ENCODE assay signal across 17 cellular contexts in genomic region chr6:150721411-150722266, GRCh38.
DNase-seq lines count a peak whose midpoint lies in the region; FAIRE-seq and TF ChIP-seq lines count a peak whose summit lies in the region.
"Had no signal": no experiment of that assay in that cellular context is flagged by ENCODE, and none has a peak within 500 bp of the region (broad histone marks: within the 10 kb centered on the region; RNA-seq: fewer than 3 reads in every experiment).

No MANE protein-coding gene starts in this region.

- FAIRE-seq in frontal cortex (lab: Jason Lieb, UNC) (peak; percentile 40), small intestine (lab: Jason Lieb, UNC) (peak; percentile 51)
- FAIRE-seq: HTR-8/SVneo had no signal

- no peak overlapping the region for H4K5ac ChIP-seq in H9 (ENCODE audit: insufficient read length, low read depth, low read length)

- no peak overlapping the region for H2BK5ac ChIP-seq in H9 (ENCODE audit: insufficient read length, low read length)

- POLR2A ChIA-PET in CD8-positive, alpha-beta memory T cell (lab: Charles Lee): no interaction called here

- H3K27me3 ChIP-seq in H9 (ENCODE audit: insufficient read depth, low read length) (no peaks in the 10 kb centered on the region), SU-DHL-6 (ENCODE audit: low read length) (no peaks in the 10 kb centered on the region), small intestine (ENCODE audit: control insufficient read depth in 2 of 2, insufficient read depth in 2 of 2, low read length in 2 of 2) (no peaks in the 10 kb centered on the region)
- no peaks in the 10 kb centered on the region for H3K27me3 ChIP-seq in CD8-positive, alpha-beta memory T cell (ENCODE audit: insufficient read depth, low read length, poor library complexity, severe bottlenecking)
- H3K27me3 ChIP-seq: brain microvascular endothelial cell, foreskin keratinocyte, testis had no signal

- WGBS in H9 (ENCODE audit: extremely low coverage, insufficient read length, low lambda C conversion rate): no CpG with 5 or more reads among the region's 11 CpGs
- WGBS in small intestine, 3 donors: 92 to 97% (median 92%) methylated on average over 11 of the region's 11 CpGs

- peak overlapping the region in 1 of 3 experiments; percentile 47; a peak in 2 of 7 replicates for H3K27ac Mint-ChIP-seq in H9
- no peak overlapping the region for H3K27ac Mint-ChIP-seq in CD8-positive, alpha-beta memory T cell

- H3K27ac ChIP-seq in H9 (ENCODE audit: insufficient read length, low read depth, low read length) (no peak overlapping the region), SU-DHL-6 (ENCODE audit: low read depth, low read length) (peak overlapping the region; percentile 69), small intestine (ENCODE audit: low read depth in 1 of 2, low read length in 1 of 2) (no peak overlapping the region)
- H3K27ac ChIP-seq in CD8-positive, alpha-beta memory T cell (ENCODE audit: low read depth, low read length): no peak overlapping the region
- H3K27ac ChIP-seq: brain microvascular endothelial cell, C4-2B had no signal

- no peak overlapping the region for H4K91ac ChIP-seq in H9 (ENCODE audit: insufficient read length, low read depth, low read length)

- H3K4me1 ChIP-seq in H9 (ENCODE audit: insufficient read depth, low read length): peaks cover 9% of the 10 kb centered on the region; the same call in 1 of the 2 replicates
- no peaks in the 10 kb centered on the region for H3K4me1 ChIP-seq in small intestine (ENCODE audit: control insufficient read depth in 2 of 2, insufficient read depth in 1 of 2, low read depth in 1 of 2, low read length in 1 of 2)
- H3K4me1 ChIP-seq in CD8-positive, alpha-beta memory T cell (ENCODE audit: insufficient read depth, low read length): no peaks in the 10 kb centered on the region

- no peak overlapping the region for H2BK15ac ChIP-seq in H9 (ENCODE audit: low read depth, low read length)

- no peaks in the 10 kb centered on the region for H4K20me1 ChIP-seq in H9 (ENCODE audit: control insufficient read depth, insufficient read depth, insufficient read length)
- H4K20me1 ChIP-seq in SU-DHL-6 (ENCODE audit: low read depth, low read length): no peaks in the 10 kb centered on the region

- no peak overlapping the region for H3T11ph ChIP-seq in H9 (ENCODE audit: low read length)

- H3K4ac ChIP-seq in H9 (ENCODE audit: low read depth, low read length): no peak overlapping the region

- peak overlapping the region; percentile 39; the same call in 1 of the 2 replicates for H3K14ac ChIP-seq in H9 (ENCODE audit: insufficient read depth, low read length)

- no peaks in the 10 kb centered on the region; the same call in 1 of the 2 replicates for H3K27me3 Mint-ChIP-seq in H9 (ENCODE audit: low read depth)
- H3K27me3 Mint-ChIP-seq in CD8-positive, alpha-beta memory T cell: no peaks in the 10 kb centered on the region

- CTCF ChIA-PET in CD8-positive, alpha-beta memory T cell (lab: Charles Lee): interaction anchor here (0.5 kb wide), 1 partner anchor 1268 kb away, joined by 3 read pairs; no protein-coding TSS in a partner anchor

- H3K36me3 ChIP-seq in SU-DHL-6 (ENCODE audit: low read length): no peaks in the 10 kb centered on the region
- no peaks in the 10 kb centered on the region for H3K36me3 ChIP-seq in small intestine (ENCODE audit: control insufficient read depth in 2 of 2, insufficient read depth in 2 of 2, low read length in 2 of 2)
- no peaks in the 10 kb centered on the region for H3K36me3 ChIP-seq in CD8-positive, alpha-beta memory T cell (ENCODE audit: insufficient read depth, low read length)
- H3K36me3 ChIP-seq: brain microvascular endothelial cell had no signal

- no peaks in the 10 kb centered on the region for H3K23me2 ChIP-seq in H9 (ENCODE audit: insufficient read length, low read depth, low read length, poor library complexity, severe bottlenecking)

- H3K23ac ChIP-seq in H9 (ENCODE audit: insufficient read length, low read depth, low read length): no peak overlapping the region

- no peaks in the 10 kb centered on the region for H3K36me3 Mint-ChIP-seq in H9 (ENCODE audit: insufficient read depth in 1 of 3, low read depth in 3 of 3)
- H3K36me3 Mint-ChIP-seq in CD8-positive, alpha-beta memory T cell: no peaks in the 10 kb centered on the region

- no peak overlapping the region for H3K4me3 Mint-ChIP-seq in H9
- H3K4me3 Mint-ChIP-seq in CD8-positive, alpha-beta memory T cell: no peak overlapping the region

- no peak overlapping the region for H2AK5ac ChIP-seq in H9 (ENCODE audit: insufficient read length, low read length)

- peaks cover 22% of the 10 kb centered on the region for H3F3A ChIP-seq in SU-DHL-6 (ENCODE audit: insufficient read depth)

- H2BK20ac ChIP-seq in H9 (ENCODE audit: low read depth, low read length, poor library complexity, severe bottlenecking): no peak overlapping the region

- no peaks in the 10 kb centered on the region for H3K9me3 ChIP-seq in H9 (ENCODE audit: control insufficient read depth, low read depth, low read length)
- no peaks in the 10 kb centered on the region for H3K9me3 ChIP-seq in SU-DHL-6 (ENCODE audit: insufficient read depth, low read length)
- no peaks in the 10 kb centered on the region for H3K9me3 ChIP-seq in small intestine (ENCODE audit: control insufficient read depth, low read depth)
- no peaks in the 10 kb centered on the region for H3K9me3 ChIP-seq in CD8-positive, alpha-beta memory T cell (ENCODE audit: low read length)
- H3K9me3 ChIP-seq: SK-N-SH, testis had no signal

- no peak overlapping the region for H4K8ac ChIP-seq in H9 (replicated peaks; ENCODE audit: insufficient read length, low read depth, low read length)

- H2AFZ ChIP-seq in H9 (ENCODE audit: low read length) (no peak overlapping the region), SU-DHL-6 (ENCODE audit: low read depth, low read length, severe bottlenecking) (no peak overlapping the region)
- H2AFZ ChIP-seq: parathyroid adenoma had no signal

- no peak overlapping the region for H2BK120ac ChIP-seq in H9 (ENCODE audit: low read depth, low read length, poor library complexity, severe bottlenecking)

- DNase-seq in H9 (no peak), frontal cortex (ENCODE audit: low spot score in 2 of 2) (no peak), small intestine (no peak), NCI-H69 (lab: John Stamatoyannopoulos, UW) (no peak)
- no peak for DNase-seq in activated CD4-positive, alpha-beta T cell treated with anti-CD3 and anti-CD28 coated beads, Interleukin-2, amount 50 U/mL, for 4 hours
- DNase-seq in CD8-positive, alpha-beta memory T cell: no peak
- no peak for DNase-seq in stimulated activated CD4-positive, alpha-beta T cell treated with anti-CD3 and anti-CD28 coated beads, Interleukin-2, amount 100 ng/mL, for 48 hours
- DNase-seq: activated naive CD4-positive, alpha-beta T cell; effector memory CD4-positive, alpha-beta T cell; SK-N-SH had no signal

- H3K18ac ChIP-seq in H9 (ENCODE audit: insufficient read length, low read depth, low read length): no peak overlapping the region

- no peak for TF ChIP-seq CTCF in H9 (conservative IDR thresholded peaks at IDR 0.05)
- TF ChIP-seq CTCF in SU-DHL-6 (IDR thresholded peaks at IDR 0.05; ENCODE audit: insufficient read depth, low read length, poor library complexity, severe bottlenecking): no peak

- no peaks in the 10 kb centered on the region for H3K79me1 ChIP-seq in H9 (ENCODE audit: insufficient read depth, low read depth, low read length, poor library complexity, severe bottlenecking)

- no peak overlapping the region for H2BK12ac ChIP-seq in H9 (ENCODE audit: insufficient read length, low read depth, low read length)

- H3K79me2 ChIP-seq in H9 (ENCODE audit: insufficient read depth, low read length) (no peaks in the 10 kb centered on the region), SU-DHL-6 (ENCODE audit: insufficient read depth, low read length) (no peaks in the 10 kb centered on the region)

- H3K4me3 ChIP-seq in SU-DHL-6 (ENCODE audit: insufficient read depth, low read length, poor library complexity, severe bottlenecking) (peak overlapping the region; percentile 39), small intestine (ENCODE audit: low read depth in 1 of 2, low read length in 2 of 2) (no peak overlapping the region)
- no peak overlapping the region for H3K4me3 ChIP-seq in CD8-positive, alpha-beta memory T cell (ENCODE audit: low read length)
- H3K4me3 ChIP-seq: testis had no signal

- H3K9ac ChIP-seq in H9 (ENCODE audit: extremely low read depth, insufficient read length, low read length) (no peak overlapping the region), SU-DHL-6 (ENCODE audit: low read length) (peak overlapping the region; percentile 36)
- H3K9ac ChIP-seq: SK-N-SH had no signal

- H3K4me1 Mint-ChIP-seq in H9: peaks cover 13 to 19% of the 10 kb centered on the region in 2 experiments
- H3K4me1 Mint-ChIP-seq in CD8-positive, alpha-beta memory T cell: peaks cover 4 to 22% (median 12%) of the 10 kb centered on the region in 3 donors

- H3K4me2 ChIP-seq in H9 (ENCODE audit: insufficient read depth, insufficient read length, low read length) (no peak overlapping the region), SU-DHL-6 (ENCODE audit: low read depth, low read length, poor library complexity, severe bottlenecking) (peak overlapping the region; percentile 47)
- H3K4me2 ChIP-seq: SK-N-SH had no signal

- H3K56ac ChIP-seq in H9 (ENCODE audit: insufficient read length, low read depth, low read length): no peak overlapping the region

- H3K9me2 ChIP-seq in SU-DHL-6 (replicated peaks; ENCODE audit: insufficient read depth, low read length): no peaks in the 10 kb centered on the region
- H3K9me2 ChIP-seq: SK-N-SH had no signal

- no peaks in the 10 kb centered on the region for H3K9me3 Mint-ChIP-seq in H9
- no peaks in the 10 kb centered on the region for H3K9me3 Mint-ChIP-seq in CD8-positive, alpha-beta memory T cell
